Comparison of ENCODE assay signal across 21 cellular contexts in genomic region chr7:149809215-149809614, GRCh38. TPM values are rescaled to one million over a fixed set of nuclear protein-coding genes. Genes with fewer than 3 reads are reported as not detected.
DNase-seq lines count a peak whose midpoint lies in the region; ATAC-seq, FAIRE-seq and TF ChIP-seq lines count a peak whose summit lies in the region.
"Had no signal": no experiment of that assay in that cellular context is flagged by ENCODE, and none has a peak within 500 bp of the region (broad histone marks: within the 10 kb centered on the region; RNA-seq: fewer than 3 reads in every experiment).

No MANE protein-coding gene starts in this region.

- H3K27ac ChIP-seq in heart left ventricle (no peak overlapping the region), right atrium auricular region (no peak overlapping the region), K562 (ENCODE audit: extremely low read depth, low read depth, low read length) (no peak overlapping the region), left lung (no peak overlapping the region), SJCRH30 (no peak overlapping the region)
- H3K27ac ChIP-seq: A549, KMS-11, RWPE1, SJSA1 had no signal

- POLR2A ChIA-PET in K562 (lab: Yijun Ruan, JAX) = interaction anchor here (0.7 to 1.1 kb wide), 3 partner anchors 9 to 20 kb away, joined by 3 to 4 read pairs (median 3); no protein-coding TSS in a partner anchor

- no peak overlapping the region for H3K4me2 ChIP-seq in K562 (ENCODE audit: insufficient read depth, low read length)
- H3K4me2 ChIP-seq: A549, GM23338, KMS-11 had no signal

- 49 to 73% (median 49%) methylated on average over 2 of the region's 2 CpGs; no CpG with 5 or more reads in 1 of the 4 donors for WGBS in heart left ventricle, 4 donors
- 0% methylated on average over 2 of the region's 2 CpGs for WGBS in K562 (ENCODE audit: insufficient coverage, low coverage, missing lambda C conversion rate)

- TF ChIP-seq RAD21 in K562 (CRISPR knock-in tag; conservative IDR thresholded peaks at IDR 0.05 in 1 of 2, IDR thresholded peaks at IDR 0.05 in 1 of 2) = no peak

- 0 out of 4 replicates have a peak overlapping the region, but pooled peaks of 1 of the 2 experiments have one; percentile 3 for H3K9ac ChIP-seq in K562 (ENCODE audit: insufficient read depth in 1 of 2, low read depth in 2 of 2, low read length in 2 of 2)
- H3K9ac ChIP-seq: KMS-11 had no signal

- TF ChIP-seq CTCF in heart left ventricle (IDR thresholded peaks at IDR 0.05) = peak in 1 of 12 donors; percentile 9
- TF ChIP-seq CTCF in right atrium auricular region (IDR thresholded peaks at IDR 0.05) = no peak
- no peak for TF ChIP-seq CTCF in K562 (IDR thresholded peaks at IDR 0.05 in 2 of 3, conservative IDR thresholded peaks at IDR 0.05 in 1 of 3; ENCODE audit: insufficient read depth in 2 of 3, low read depth in 1 of 3, low read length in 3 of 3)
- TF ChIP-seq CTCF in left lung (IDR thresholded peaks at IDR 0.05) = no peak

- no peaks in the 10 kb centered on the region for H3K36me3 ChIP-seq in heart left ventricle
- no peaks in the 10 kb centered on the region for H3K36me3 ChIP-seq in right atrium auricular region
- H3K36me3 ChIP-seq in K562 (ENCODE audit: control insufficient read depth, insufficient read depth, low read length) = no peaks in the 10 kb centered on the region
- no peaks in the 10 kb centered on the region for H3K36me3 ChIP-seq in left lung
- no peaks in the 10 kb centered on the region for H3K36me3 ChIP-seq in SJCRH30
- H3K36me3 ChIP-seq: SJSA1 had no signal

- no peak overlapping the region for H2AFZ ChIP-seq in K562 (ENCODE audit: low read depth, low read length)
- H2AFZ ChIP-seq: GM23338 had no signal

- H4K20me1 ChIP-seq in K562 (replicated peaks; ENCODE audit: control insufficient read depth, insufficient read depth, low read length) = peaks cover 22% of the 10 kb centered on the region; the same call in 1 of the 2 replicates

- H3K27me3 ChIP-seq in heart left ventricle (peaks cover 0 to 3% (median 0%) of the 10 kb centered on the region in 9 donors), right atrium auricular region (no peaks in the 10 kb centered on the region), K562 (ENCODE audit: control insufficient read depth in 2 of 2, insufficient read depth in 2 of 2, low read length in 2 of 2) (peaks cover 8 to 68% of the 10 kb centered on the region in 2 experiments; a peak in 4 of 5 replicates), left lung (no peaks in the 10 kb centered on the region), SJCRH30 (peaks cover 12% of the 10 kb centered on the region; the same call in 1 of the 2 replicates)

- BruUV-seq in K562 (replicated peaks; lab: Mats Ljungman, UMichigan) = no TSS peak

- peak in 4 of 5 donors; percentile 38 to 82 (median 66) for DNase-seq in heart left ventricle
- DNase-seq in right atrium auricular region (ENCODE audit: low spot score) = no peak
- DNase-seq in K562 (ENCODE audit: extremely low read depth in 1 of 4, low spot score in 3 of 4) = no peak
- DNase-seq in left lung = no peak
- DNase-seq in NCI-H69 (lab: John Stamatoyannopoulos, UW) = no peak
- no peak for DNase-seq in SJCRH30
- DNase-seq in inferior parietal cortex (ENCODE audit: extremely low spot score) = no peak
- DNase-seq: NCI-H1694; NCI-H2081; NCI-H2171 treated with DMSO at 0.1 percent for 48 hours; NCI-H446; NCI-H526; NK-92 treated with Interleukin-12 subunit alpha and Interleukin-12 subunit beta, amount 100 ng/mL, for 24 hours had no signal

- no peak for TF ChIP-seq EP300 in K562 (IDR thresholded peaks at IDR 0.05; ENCODE audit: low read length)

- H3K9me1 ChIP-seq in K562 (ENCODE audit: control insufficient read depth, insufficient read depth, low read length) = no peaks in the 10 kb centered on the region

- in situ Hi-C loops in K562 (cut with MboI) = no loop called here

- no peaks in the 10 kb centered on the region for H3K79me2 ChIP-seq in K562 (ENCODE audit: control insufficient read depth, insufficient read depth, low read length)

- H3K4me1 ChIP-seq in heart left ventricle = no peaks in the 10 kb centered on the region
- H3K4me1 ChIP-seq in right atrium auricular region = no peaks in the 10 kb centered on the region
- H3K4me1 ChIP-seq in K562 (replicated peaks in 1 of 2; ENCODE audit: control insufficient read depth in 2 of 2, insufficient read depth in 2 of 2, low read length in 2 of 2) = peaks cover 3 to 38% of the 10 kb centered on the region in 2 experiments; a peak in 3 of 5 replicates
- H3K4me1 ChIP-seq in left lung = no peaks in the 10 kb centered on the region
- no peaks in the 10 kb centered on the region for H3K4me1 ChIP-seq in SJCRH30
- H3K4me1 ChIP-seq: A549, SJSA1 had no signal

- H3K9me3 ChIP-seq in heart left ventricle (no peaks in the 10 kb centered on the region), right atrium auricular region (no peaks in the 10 kb centered on the region), K562 (replicated peaks; ENCODE audit: control insufficient read depth, insufficient read depth, low read depth, low read length) (no peaks in the 10 kb centered on the region), left lung (no peaks in the 10 kb centered on the region), SJCRH30 (replicated peaks) (no peaks in the 10 kb centered on the region)
- H3K9me3 ChIP-seq: A549, SJSA1 had no signal

- no peak for FAIRE-seq in K562 (lab: Jason Lieb, UNC)
- FAIRE-seq: A549, G401.6, GM12892 had no signal

- intact Hi-C loops in heart left ventricle (cut with DNase I) = loop anchor here in 2 of 10 donors (10.0 kb wide), 2 partner anchors 236 to 466 kb away; no protein-coding TSS in a partner anchor
- intact Hi-C loops in K562 (cut with micrococcal nuclease) = no loop called here
- intact Hi-C loops in left lung (cut with DNase I) = no loop called here

- CTCF ChIA-PET in K562 (lab: Yijun Ruan, JAX; ENCODE audit: low intra/inter-chr PET ratio) = no interaction called here

- peak; percentile 60 to 82 (median 74) for ATAC-seq in heart left ventricle
- ATAC-seq in K562 = no peak
- ATAC-seq in left lung = peak; percentile 35
- ATAC-seq: A549, GM23338, HCT116 had no signal

- TF ChIP-seq POLR2A in heart left ventricle (IDR thresholded peaks at IDR 0.05) (no peak), K562 (conservative IDR thresholded peaks at IDR 0.05) (no peak)

- no peak overlapping the region for H3K4me3 ChIP-seq in heart left ventricle
- H3K4me3 ChIP-seq in right atrium auricular region = no peak overlapping the region
- no peak overlapping the region for H3K4me3 ChIP-seq in K562
- H3K4me3 ChIP-seq in left lung = no peak overlapping the region
- no peak overlapping the region for H3K4me3 ChIP-seq in SJCRH30
- H3K4me3 ChIP-seq: A549, GM23338, SJSA1 had no signal

TF ChIP-seq in K562, 482 proteins besides CTCF, POLR2A, EP300 and RAD21 (continues in another document):
- no peak for TF ChIP-seq ZNF431 (CRISPR knock-in tag; IDR thresholded peaks at IDR 0.05)

RNA-seq across cellular contexts. Expression of gene ZNF862, which starts 29.0 kb away (rescaled TPM):
- total RNA-seq in heart left ventricle = 10 to 100 TPM in 4 of 9 donors, 1 to 10 TPM in 5; 8.0 to 18.1 (median 9.8) TPM
- polyA plus RNA-seq in heart left ventricle = 1 to 10 TPM; 6.9 TPM
- 10 to 100 TPM in 1 of 2 donors, 1 to 10 TPM in 1; 7.0 to 11.0 TPM for total RNA-seq in right atrium auricular region
- 9.2 and 11.5 TPM in 2 replicates for total RNA-seq in K562 (2011; cell fraction: chromatin; rRNA removed; ENCODE audit: low replicate concordance)
- 5.3 and 7.7 TPM in 2 replicates for total RNA-seq in K562 (2011; cell fraction: nucleolus; rRNA removed)
- 6.3 and 11.7 TPM in 2 replicates for total RNA-seq in K562 (2011; cell fraction: nucleoplasm; rRNA removed)
- total RNA-seq in K562 (2014; rRNA removed) = 1.8 and 3.1 TPM in 2 replicates
- 2.2 and 2.5 TPM in 2 replicates for total RNA-seq in K562 (2014; rRNA removed; fragmentation: Illumina TruSeq; extraction: Trizol)
- 3.4 and 3.9 TPM in 2 replicates for total RNA-seq in K562 (2015; rRNA removed; fragmentation: Illumina TruSeq; extraction: Trizol)
- total RNA-seq in K562 (2021) = 1.8 and 3.2 TPM in 2 replicates
- 3.6 and 9.5 TPM in 2 replicates for polyA plus RNA-seq in K562 (2011; rRNA removed)
- polyA plus RNA-seq in K562 (2011; cell fraction: cytosol; rRNA removed) = 1.7 and 5.3 TPM in 2 replicates
- polyA plus RNA-seq in K562 (2011; cell fraction: nucleus; rRNA removed) = 21.4 and 31.5 TPM in 2 replicates
- 1.7 and 8.3 TPM in 2 replicates for polyA plus RNA-seq in K562 (2012)
- 1.8 TPM in 2 replicates for polyA plus RNA-seq in K562 (2014; fragmentation: Illumina TruSeq; extraction: Trizol)
- 1 to 10 TPM; 1.1 to 1.5 TPM for polyA plus RNA-seq in K562 (2014; fragmentation: Nextera tagmentation; extraction: Ambion mirVana)
- polyA plus RNA-seq in K562 (2014; rRNA removed) = 2.4 and 2.6 TPM in 2 replicates
- 1.8 and 7.0 TPM in 2 replicates for polyA minus RNA-seq in K562 (2011; rRNA and poly(A)+ RNA removed)
- polyA minus RNA-seq in K562 (2011; cell fraction: cytosol; rRNA and poly(A)+ RNA removed) = 2.5 and 2.8 TPM in 2 replicates
- polyA minus RNA-seq in K562 (2011; cell fraction: nucleus; rRNA and poly(A)+ RNA removed) = 8.2 and 30.1 TPM in 2 replicates
- total RNA-seq in left lung = 10 to 100 TPM in 1 of 2 donors, 1 to 10 TPM in 1; 9.8 to 16.4 TPM
- 1.0 and 2.7 TPM in 2 replicates for total RNA-seq in SJCRH30 (2014; rRNA removed; shearing (Covaris generic))

RNA-seq across cellular contexts. Expression of gene ZNF467, which starts 35.8 kb away (rescaled TPM):
- total RNA-seq in heart left ventricle (1 to 10 TPM; 2.6 to 9.5 (median 5.1) TPM), right atrium auricular region (10 to 100 TPM in 1 of 2 donors, 1 to 10 TPM in 1; 3.2 to 11.0 TPM), K562 (2014; rRNA removed) (2.8 and 4.6 TPM in 2 replicates), K562 (2014; rRNA removed; fragmentation: Illumina TruSeq; extraction: Trizol) (0.80 and 1.3 TPM in 2 replicates), K562 (2015; rRNA removed; fragmentation: Illumina TruSeq; extraction: Trizol) (1.6 and 2.0 TPM in 2 replicates), K562 (2021) (14.2 and 16.2 TPM in 2 replicates), left lung (10 to 100 TPM; 20.8 to 36.9 TPM)
- polyA plus RNA-seq in heart left ventricle (1 to 10 TPM; 3.6 to 4.7 TPM), K562 (2011; rRNA removed) (2.4 and 3.9 TPM in 2 replicates), K562 (2014; fragmentation: Illumina TruSeq; extraction: Trizol) (1.7 and 3.2 TPM in 2 replicates), K562 (2014; fragmentation: Nextera tagmentation; extraction: Ambion mirVana) (under 1 TPM; 0.32 to 0.42 TPM), K562 (2014; rRNA removed) (6.6 and 8.3 TPM in 2 replicates)
- 3.6 and 10.3 TPM in 2 replicates for total RNA-seq in K562 (2011; cell fraction: chromatin; rRNA removed; ENCODE audit: low replicate concordance)
- 7.6 and 11.7 TPM in 2 replicates for total RNA-seq in K562 (2011; cell fraction: nucleolus; rRNA removed)
- 5.1 and 5.6 TPM in 2 replicates for total RNA-seq in K562 (2011; cell fraction: nucleoplasm; rRNA removed)
- 3.2 and 8.5 TPM in 2 replicates for polyA plus RNA-seq in K562 (2011; cell fraction: cytosol; rRNA removed)
- 17.0 and 31.8 TPM in 2 replicates for polyA plus RNA-seq in K562 (2011; cell fraction: nucleus; rRNA removed)
- 15.3 and 17.0 TPM in 2 replicates for polyA plus RNA-seq in K562 (2012)
- 0.60 and 1.1 TPM in 2 replicates for polyA minus RNA-seq in K562 (2011; rRNA and poly(A)+ RNA removed)
- polyA minus RNA-seq in K562 (2011; cell fraction: cytosol; rRNA and poly(A)+ RNA removed) = 7.6 and 15.2 TPM in 2 replicates
- polyA minus RNA-seq in K562 (2011; cell fraction: nucleus; rRNA and poly(A)+ RNA removed) = 3.4 and 4.0 TPM in 2 replicates
- not detected in 2 replicates for total RNA-seq in SJCRH30 (2014; rRNA removed; shearing (Covaris generic))
- total RNA-seq: SJSA1 had no signal

Comparison
In these comparisons a context has a peak if more than half of its experiments do, and no peak if none do; other contexts are left out.
1. DNase-seq: peak in heart left ventricle (4 of 5); none in right atrium auricular region (single experiment), K562 (0 of 4), left lung (0 of 2), NCI-H69 (single experiment), SJCRH30 (0 of 2) and inferior parietal cortex (single experiment).